24 cellular contexts compared by ENCODE assay signal in the genomic region with DNA sequence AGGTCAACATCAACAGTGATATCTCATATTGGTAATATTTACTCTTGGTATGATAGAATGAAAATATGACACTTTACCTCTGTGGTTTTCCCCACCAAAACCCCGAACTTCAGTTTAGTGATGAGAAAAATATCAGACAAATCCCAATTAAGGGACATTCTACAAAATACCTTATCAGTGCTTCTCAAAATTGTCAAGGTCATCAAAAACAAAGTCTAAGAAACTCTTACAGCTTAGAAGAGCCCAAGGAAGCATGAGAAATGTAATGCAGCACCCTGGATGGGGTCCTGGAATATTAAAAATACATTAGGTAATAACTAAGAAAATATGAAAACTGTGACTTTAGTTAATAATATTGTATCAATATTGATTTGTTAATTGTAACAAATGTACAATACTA.
A peak's percentile ranks its signal among the peaks of the same experiment; 100 is the strongest.
DNase-seq lines count a peak whose midpoint lies in the region; ATAC-seq, FAIRE-seq and TF ChIP-seq lines count a peak whose summit lies in the region.
"Had no signal": no experiment of that assay in that cellular context is flagged by ENCODE, and none has a peak within 500 bp of the region (broad histone marks: within the 10 kb centered on the region; RNA-seq: fewer than 3 reads in every experiment).

No MANE protein-coding gene starts in this region.

- TF ChIP-seq RAD21 in HepG2 (CRISPR knock-in tag; IDR thresholded peaks at IDR 0.05) (no peak), IMR-90 (IDR thresholded peaks at IDR 0.05; ENCODE audit: low read length) (no peak)

- BruUV-seq in HepG2 (replicated peaks; lab: Mats Ljungman, UMichigan), result no TSS peak
- no TSS peak for BruUV-seq in IMR-90 (replicated peaks; lab: Mats Ljungman, UMichigan)

- no peak overlapping the region for H3K56ac ChIP-seq in IMR-90 (ENCODE audit: extremely low read depth, insufficient read depth, low read length)

- TF ChIP-seq CTCF in HepG2 (CRISPR knock-in tag; IDR thresholded peaks at IDR 0.05) (no peak), right lobe of liver (IDR thresholded peaks at IDR 0.05) (no peak), IMR-90 (conservative IDR thresholded peaks at IDR 0.05; ENCODE audit: low read depth, low read length) (no peak)

- H3K27me3 ChIP-seq in HepG2 (ENCODE audit: control insufficient read depth in 1 of 2, insufficient read depth in 2 of 2, low read length in 2 of 2), result no peaks in the 10 kb centered on the region
- no peaks in the 10 kb centered on the region for H3K27me3 ChIP-seq in right lobe of liver
- no peaks in the 10 kb centered on the region for H3K27me3 ChIP-seq in IMR-90 (ENCODE audit: control insufficient read depth, insufficient read depth, low read length)
- H3K27me3 ChIP-seq: BE2C, BLaER1 had no signal

- no peak overlapping the region for H3K23ac ChIP-seq in IMR-90 (ENCODE audit: low read depth, low read length)

- DNase-seq in HepG2 (ENCODE audit: low spot score) (no peak), right lobe of liver (no peak), IMR-90 (no peak), erythroblast (lab: John Stamatoyannopoulos, UW) (no peak)
- no peak for DNase-seq in activated CD4-positive, alpha-beta T cell treated with anti-CD3 and anti-CD28 coated beads, Interleukin-2, amount 50 U/mL, for 48 hours
- DNase-seq: ACHN; BE2C; C1 segment of cervical spinal cord; CD4-positive, alpha-beta memory T cell; CD4-positive, CD25-positive, alpha-beta regulatory T cell; CD8-positive, alpha-beta memory T cell; COR-L47; DMS 273 treated with DMSO at 0.1 percent for 48 hours; DMS153; DMS53; DMS79; DND-41; EL; GDM1 had no signal

- POLR2A ChIA-PET in HepG2 (lab: Yijun Ruan, JAX), result no interaction called here
- POLR2A ChIA-PET in IMR-90 (lab: Charles Lee; ENCODE audit: unreplicated experiment), result no interaction called here

- ATAC-seq in HepG2, result no peak
- ATAC-seq in right lobe of liver, result no peak
- no peak for ATAC-seq in IMR-90 (ENCODE audit: low read depth)
- ATAC-seq: GM12878 had no signal

- TF ChIP-seq EP300 in HepG2 (IDR thresholded peaks at IDR 0.05; ENCODE audit: low read depth in 2 of 2, low read length in 2 of 2), result no peak
- TF ChIP-seq EP300 in HepG2 (CRISPR knock-in tag; IDR thresholded peaks at IDR 0.05; ENCODE audit: borderline replicate concordance), result no peak

- intact Hi-C loops in HepG2 (cut with micrococcal nuclease; ENCODE audit: unreplicated experiment), result no loop called here
- intact Hi-C loops in right lobe of liver (cut with DNase I), result no loop called here
- intact Hi-C loops in IMR-90 (cut with micrococcal nuclease), result no loop called here

- H2BK15ac ChIP-seq in IMR-90 (ENCODE audit: low read depth, low read length), result no peak overlapping the region

- FAIRE-seq in HepG2 (lab: Jason Lieb, UNC), result no peak
- FAIRE-seq: GM12878, GM12892, GM18507 had no signal

- no peak overlapping the region for H2BK5ac ChIP-seq in IMR-90 (ENCODE audit: low read depth, low read length, poor library complexity, severe bottlenecking)

- H3K4me2 ChIP-seq in HepG2 (ENCODE audit: low read depth, low read length) (no peak overlapping the region), IMR-90 (ENCODE audit: low read depth, low read length) (no peak overlapping the region)
- H3K4me2 ChIP-seq: BLaER1 had no signal

- dilution Hi-C loops in IMR-90 (cut with HindIII; ENCODE audit: low sequenced_read_pairs, unreplicated experiment), result no loop called here

- H3K36me3 ChIP-seq in HepG2 (replicated peaks in 1 of 2; ENCODE audit: control insufficient read depth in 1 of 2, insufficient read depth in 2 of 2, low read length in 2 of 2), result no peaks in the 10 kb centered on the region
- H3K36me3 ChIP-seq in right lobe of liver, result no peaks in the 10 kb centered on the region
- H3K36me3 ChIP-seq in IMR-90 (ENCODE audit: control insufficient read depth, insufficient read depth, low read length), result no peaks in the 10 kb centered on the region
- H3K36me3 ChIP-seq: BE2C, BLaER1 had no signal

- H2AK9ac ChIP-seq in IMR-90 (replicated peaks; ENCODE audit: low read depth, low read length, poor library complexity), result no peak overlapping the region

- no peaks in the 10 kb centered on the region for H3K79me2 ChIP-seq in HepG2 (ENCODE audit: insufficient read depth, low read length)

- H3K9me3 ChIP-seq in HepG2 (ENCODE audit: low read length), result no peaks in the 10 kb centered on the region
- H3K9me3 ChIP-seq in right lobe of liver, result no peaks in the 10 kb centered on the region
- no peaks in the 10 kb centered on the region for H3K9me3 ChIP-seq in IMR-90 (ENCODE audit: control insufficient read depth, insufficient read depth, low read length)
- H3K9me3 ChIP-seq: BE2C, BLaER1 had no signal

- no peaks in the 10 kb centered on the region for H3K79me1 ChIP-seq in IMR-90 (ENCODE audit: low read depth in 1 of 2, low read length in 2 of 2)

- no peak overlapping the region for H4K5ac ChIP-seq in IMR-90 (ENCODE audit: low read depth, low read length)

- no peak overlapping the region for H3K14ac ChIP-seq in IMR-90 (replicated peaks; ENCODE audit: low read depth, low read length)

- H4K8ac ChIP-seq in IMR-90 (ENCODE audit: low read depth in 2 of 2, low read length in 2 of 2), result no peak overlapping the region

- no peak overlapping the region for H3K27ac ChIP-seq in HepG2 (ENCODE audit: extremely low read length, insufficient read depth, low read length)
- H3K27ac ChIP-seq in right lobe of liver, result no peak overlapping the region
- no peak overlapping the region for H3K27ac ChIP-seq in IMR-90 (ENCODE audit: insufficient read depth, low read length)
- H3K27ac ChIP-seq: 22Rv1, BLaER1 had no signal

- H4K91ac ChIP-seq in IMR-90 (ENCODE audit: insufficient read depth, low read depth, low read length), result no peak overlapping the region

- no peak overlapping the region for H2AFZ ChIP-seq in HepG2 (ENCODE audit: low read length)
- no peak overlapping the region for H2AFZ ChIP-seq in IMR-90 (replicated peaks; ENCODE audit: low read length, poor library complexity)

- no peak overlapping the region for H3K9ac ChIP-seq in HepG2 (ENCODE audit: insufficient read depth, low read depth, low read length)
- H3K9ac ChIP-seq in IMR-90 (ENCODE audit: low read depth, low read length), result no peak overlapping the region
- H3K9ac ChIP-seq: BLaER1 had no signal

- no peaks in the 10 kb centered on the region for H3K9me1 ChIP-seq in IMR-90 (ENCODE audit: insufficient read depth, low read length)

- H2AK5ac ChIP-seq in IMR-90 (ENCODE audit: low read depth, low read length), result no peak overlapping the region

- 3% methylated on average over 1 of the region's 1 CpG for WGBS in HepG2 (ENCODE audit: low lambda C conversion rate)
- WGBS in right lobe of liver (ENCODE audit: insufficient coverage, low coverage, low lambda C conversion rate, missing lambda C conversion rate), result 59% methylated on average over 1 of the region's 1 CpG
- no CpG with 5 or more reads among the region's 1 CpG for WGBS in IMR-90 (ENCODE audit: extremely low coverage in 2 of 2, insufficient read length in 1 of 2), 2 experiments

- in situ Hi-C loops in HepG2 (cut with HindIII; ENCODE audit: extremely low pct_ligation_motif_present, low pct_unique_long_range_greater_than_20kb) (no loop called here), IMR-90 (cut with MboI; ENCODE audit: low sequenced_read_pairs) (no loop called here)

- H3K4ac ChIP-seq in IMR-90 (ENCODE audit: low read depth, low read length), result no peak overlapping the region

- no peak for TF ChIP-seq POLR2A in HepG2 (IDR thresholded peaks at IDR 0.05; ENCODE audit: insufficient read depth in 1 of 2, low read depth in 2 of 2, low read length in 2 of 2)
- TF ChIP-seq POLR2A in right lobe of liver (IDR thresholded peaks at IDR 0.05), result no peak
- TF ChIP-seq POLR2A in IMR-90 (IDR thresholded peaks at IDR 0.05; ENCODE audit: low read depth, low read length), result no peak
- no peak for TF ChIP-seq POLR2A in erythroblast (IDR thresholded peaks at IDR 0.05; ENCODE audit: low read length)

- H3K4me1 ChIP-seq in HepG2 (ENCODE audit: insufficient read depth, low read length) (no peaks in the 10 kb centered on the region), right lobe of liver (no peaks in the 10 kb centered on the region), IMR-90 (ENCODE audit: control insufficient read depth, insufficient read depth, low read length) (no peaks in the 10 kb centered on the region)
- H3K4me1 ChIP-seq: BE2C, BLaER1 had no signal

- H3K4me3 ChIP-seq in HepG2 (replicated peaks in 1 of 3; ENCODE audit: insufficient read depth in 1 of 3, low read depth in 2 of 3, low read length in 3 of 3) (no peak overlapping the region), right lobe of liver (no peak overlapping the region), IMR-90 (ENCODE audit: insufficient read depth, low read depth, low read length) (no peak overlapping the region)
- H3K4me3 ChIP-seq: BLaER1, GM12878 had no signal

- no peaks in the 10 kb centered on the region for H4K20me1 ChIP-seq in HepG2 (ENCODE audit: insufficient read depth, low read length)
- H4K20me1 ChIP-seq in IMR-90 (ENCODE audit: insufficient read depth, low read length), result no peaks in the 10 kb centered on the region
- H4K20me1 ChIP-seq: BLaER1 had no signal

- H2BK120ac ChIP-seq in IMR-90 (ENCODE audit: low read depth, low read length), result no peak overlapping the region

- no peak overlapping the region for H3K18ac ChIP-seq in IMR-90 (ENCODE audit: low read depth, low read length)

- CTCF ChIA-PET in HepG2 (lab: Yijun Ruan, JAX; ENCODE audit: low intra/inter-chr PET ratio, low total read pairs) (no interaction called here), IMR-90 (lab: Yijun Ruan, JAX) (no interaction called here)

- H2BK20ac ChIP-seq in IMR-90 (ENCODE audit: low read depth, low read length), result no peak overlapping the region

TF ChIP-seq in HepG2, 621 proteins besides CTCF, POLR2A, EP300 and RAD21 (continues in another document):
- TF ChIP-seq MAFK (conservative IDR thresholded peaks at IDR 0.05 in 1 of 2, IDR thresholded peaks at IDR 0.05 in 1 of 2; ENCODE audit: low read length in 2 of 2), result peak; percentile 86 to 88

TF ChIP-seq in IMR-90, 13 proteins besides CTCF, POLR2A, EP300 and RAD21:
- TF ChIP-seq MXI1 (IDR thresholded peaks at IDR 0.05; ENCODE audit: borderline replicate concordance, low read depth, low read length) (no peak), SMC3 (IDR thresholded peaks at IDR 0.05; ENCODE audit: low read depth, low read length) (no peak), CEBPB (IDR thresholded peaks at IDR 0.05; ENCODE audit: low read depth, low read length) (no peak), MAFK (IDR thresholded peaks at IDR 0.05; ENCODE audit: low read depth, low read length) (peak; percentile 56), BHLHE40 (IDR thresholded peaks at IDR 0.05; ENCODE audit: low read depth, low read length) (no peak)
- TF ChIP-seq, protein P1, sequence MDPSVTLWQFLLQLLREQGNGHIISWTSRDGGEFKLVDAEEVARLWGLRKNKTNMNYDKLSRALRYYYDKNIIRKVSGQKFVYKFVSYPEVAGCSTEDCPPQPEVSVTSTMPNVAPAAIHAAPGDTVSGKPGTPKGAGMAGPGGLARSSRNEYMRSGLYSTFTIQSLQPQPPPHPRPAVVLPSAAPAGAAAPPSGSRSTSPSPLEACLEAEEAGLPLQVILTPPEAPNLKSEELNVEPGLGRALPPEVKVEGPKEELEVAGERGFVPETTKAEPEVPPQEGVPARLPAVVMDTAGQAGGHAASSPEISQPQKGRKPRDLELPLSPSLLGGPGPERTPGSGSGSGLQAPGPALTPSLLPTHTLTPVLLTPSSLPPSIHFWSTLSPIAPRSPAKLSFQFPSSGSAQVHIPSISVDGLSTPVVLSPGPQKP (IDR thresholded peaks at IDR 0.05; ENCODE audit: borderline replicate concordance, low read depth, low read length), result no peak
